Comparison of ENCODE assay signal across 22 cellular contexts in the genomic region with DNA sequence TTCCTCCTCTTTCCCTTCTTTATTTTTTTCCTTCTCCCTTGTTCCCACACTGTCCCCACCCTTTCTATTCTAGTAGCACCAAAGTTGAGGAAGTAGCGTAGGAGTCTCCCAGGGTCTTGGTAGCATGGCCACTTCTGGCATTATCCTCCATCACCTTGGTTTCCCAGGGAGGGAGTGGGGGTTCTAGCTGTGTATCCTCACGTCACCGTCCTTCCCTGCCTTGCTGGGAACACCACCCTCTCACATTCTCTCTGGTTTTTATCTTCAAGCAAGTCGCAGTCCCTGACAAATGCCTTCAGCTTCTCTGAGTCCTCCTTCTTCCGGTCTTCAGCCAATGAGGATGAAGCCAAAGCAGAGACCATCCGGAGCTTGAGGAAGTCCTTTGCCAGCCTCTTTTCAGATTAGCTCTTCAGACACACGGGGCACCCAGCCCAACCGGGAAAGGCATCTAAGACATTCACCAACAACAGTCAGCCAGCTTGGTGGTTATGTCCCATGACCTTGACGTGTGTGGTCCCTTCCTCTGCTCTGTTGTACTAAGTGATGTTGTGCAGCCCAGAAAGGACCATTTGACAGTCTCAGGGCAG. TPM values are rescaled to one million over a fixed set of nuclear protein-coding genes. Genes with fewer than 3 reads are reported as not detected.
A peak's percentile ranks its signal among the peaks of the same experiment; 100 is the strongest.
DNase-seq lines count a peak whose midpoint lies in the region; ATAC-seq and TF ChIP-seq lines count a peak whose summit lies in the region.
"Had no signal": no experiment of that assay in that cellular context is flagged by ENCODE, and none has a peak within 500 bp of the region (broad histone marks: within the 10 kb centered on the region; RNA-seq: fewer than 3 reads in every experiment).

No MANE protein-coding gene starts in this region.

- TF ChIP-seq CTCF in right atrium auricular region (IDR thresholded peaks at IDR 0.05) (no peak), esophagus squamous epithelium (IDR thresholded peaks at IDR 0.05) (no peak), thyroid gland (IDR thresholded peaks at IDR 0.05) (no peak), heart left ventricle (IDR thresholded peaks at IDR 0.05) (no peak)

- no peaks in the 10 kb centered on the region for H3K27me3 Mint-ChIP-seq in activated T-helper 1 cell treated with anti-CD3 and anti-CD28 coated beads, Interleukin-12 subunit alpha, Interleukin-12 subunit beta, Interleukin-2, Interleukin-4 antibody, amounts not matched to agents 30 ng/mL and 10 ng/mL and 1 ng/mL, durations not matched to agents 14 hours and 24 hours and 36 hours (ENCODE audit: insufficient read depth)

- no peaks in the 10 kb centered on the region for H3K9me3 ChIP-seq in right atrium auricular region
- no peaks in the 10 kb centered on the region for H3K9me3 ChIP-seq in esophagus squamous epithelium
- H3K9me3 ChIP-seq in thyroid gland: no peaks in the 10 kb centered on the region
- no peaks in the 10 kb centered on the region for H3K9me3 ChIP-seq in heart left ventricle
- H3K9me3 ChIP-seq: HAP-1, MG63, SJCRH30 had no signal

- H3K4me3 ChIP-seq in right atrium auricular region (no peak overlapping the region), esophagus squamous epithelium (no peak overlapping the region), thyroid gland (replicated peaks in 1 of 3) (no peak overlapping the region), heart left ventricle (no peak overlapping the region)
- H3K4me3 ChIP-seq: GM23248, HAP-1, MG63, SJCRH30 had no signal

- H3K4me1 Mint-ChIP-seq in activated T-helper 1 cell treated with anti-CD3 and anti-CD28 coated beads, Interleukin-12 subunit alpha, Interleukin-12 subunit beta, Interleukin-2, Interleukin-4 antibody, amounts not matched to agents 30 ng/mL and 10 ng/mL and 1 ng/mL, durations not matched to agents 14 hours and 24 hours and 36 hours (ENCODE audit: low read depth): peaks cover 88% of the 10 kb centered on the region

- intact Hi-C loops in Right ventricle myocardium inferior (cut with DNase I) (no loop called here), esophagus squamous epithelium (cut with DNase I) (no loop called here), thyroid gland (cut with DNase I) (no loop called here), heart left ventricle (cut with DNase I) (no loop called here)
- intact Hi-C loops in activated T-helper 1 cell treated with anti-CD3 and anti-CD28 coated beads, Interleukin-12 subunit alpha, Interleukin-12 subunit beta, Interleukin-2, Interleukin-4 antibody, amounts not matched to agents 30 ng/mL and 10 ng/mL and 1 ng/mL, durations not matched to agents 14 hours and 24 hours and 36 hours (cut with micrococcal nuclease): loop anchor here (5.0 kb wide), 3 partner anchors 147 to 822 kb away; a partner anchor contains a TSS

- H3K36me3 Mint-ChIP-seq in activated T-helper 1 cell treated with anti-CD3 and anti-CD28 coated beads, Interleukin-12 subunit alpha, Interleukin-12 subunit beta, Interleukin-2, Interleukin-4 antibody, amounts not matched to agents 30 ng/mL and 10 ng/mL and 1 ng/mL, durations not matched to agents 14 hours and 24 hours and 36 hours (ENCODE audit: low read depth): no peaks in the 10 kb centered on the region

- TF ChIP-seq POLR2A in esophagus squamous epithelium (IDR thresholded peaks at IDR 0.05): no peak
- TF ChIP-seq POLR2A in thyroid gland (IDR thresholded peaks at IDR 0.05): no peak
- TF ChIP-seq POLR2A in heart left ventricle (IDR thresholded peaks at IDR 0.05): no peak

- ATAC-seq in Right ventricle myocardium inferior: no peak
- no peak for ATAC-seq in heart left ventricle
- no peak for ATAC-seq in GM21619 (IDR thresholded peaks at IDR 0.05; ENCODE audit: unreplicated experiment)
- ATAC-seq: PC-3 had no signal

- H3K27ac Mint-ChIP-seq in activated T-helper 1 cell treated with anti-CD3 and anti-CD28 coated beads, Interleukin-12 subunit alpha, Interleukin-12 subunit beta, Interleukin-2, Interleukin-4 antibody, amounts not matched to agents 30 ng/mL and 10 ng/mL and 1 ng/mL, durations not matched to agents 14 hours and 24 hours and 36 hours: peak overlapping the region; percentile 59

- H3K36me3 ChIP-seq in right atrium auricular region: no peaks in the 10 kb centered on the region
- H3K36me3 ChIP-seq in esophagus squamous epithelium: no peaks in the 10 kb centered on the region
- H3K36me3 ChIP-seq in thyroid gland: no peaks in the 10 kb centered on the region
- H3K36me3 ChIP-seq in heart left ventricle: no peaks in the 10 kb centered on the region
- H3K36me3 ChIP-seq: HAP-1, MG63, SJCRH30 had no signal

- H3K9me3 Mint-ChIP-seq in activated T-helper 1 cell treated with anti-CD3 and anti-CD28 coated beads, Interleukin-12 subunit alpha, Interleukin-12 subunit beta, Interleukin-2, Interleukin-4 antibody, amounts not matched to agents 30 ng/mL and 10 ng/mL and 1 ng/mL, durations not matched to agents 14 hours and 24 hours and 36 hours: no peaks in the 10 kb centered on the region

- H3K4me1 ChIP-seq in right atrium auricular region: peaks cover 0 to 32% of the 10 kb centered on the region in 2 donors
- peaks cover 46 to 67% (median 57%) of the 10 kb centered on the region in 3 donors for H3K4me1 ChIP-seq in esophagus squamous epithelium
- H3K4me1 ChIP-seq in thyroid gland: peaks cover 54 to 58% of the 10 kb centered on the region in 2 donors
- peaks cover 0 to 79% (median 7%) of the 10 kb centered on the region in 12 donors for H3K4me1 ChIP-seq in heart left ventricle
- H3K4me1 ChIP-seq: HAP-1 had no signal

- H3K4me3 Mint-ChIP-seq in activated T-helper 1 cell treated with anti-CD3 and anti-CD28 coated beads, Interleukin-12 subunit alpha, Interleukin-12 subunit beta, Interleukin-2, Interleukin-4 antibody, amounts not matched to agents 30 ng/mL and 10 ng/mL and 1 ng/mL, durations not matched to agents 14 hours and 24 hours and 36 hours: no peak overlapping the region

- WGBS in esophagus squamous epithelium, 2 donors: 92 to 95% methylated on average over 8 of the region's 9 CpGs
- 89% methylated on average over 9 of the region's 9 CpGs for WGBS in thyroid gland, 2 donors
- 74 to 78% (median 76%) methylated on average over 9 of the region's 9 CpGs for WGBS in heart left ventricle, 4 donors

- H3K27me3 ChIP-seq in right atrium auricular region (no peaks in the 10 kb centered on the region), esophagus squamous epithelium (no peaks in the 10 kb centered on the region), thyroid gland (no peaks in the 10 kb centered on the region), heart left ventricle (no peaks in the 10 kb centered on the region)
- H3K27me3 ChIP-seq: MG63, SJCRH30 had no signal

- DNase-seq in right atrium auricular region (ENCODE audit: low spot score) (peak; percentile 52), Right ventricle myocardium inferior (ENCODE audit: missing footprints) (no peak), esophagus squamous epithelium (lab: John Stamatoyannopoulos, UW) (no peak), thyroid gland (no peak), SHP77 (lab: John Stamatoyannopoulos, UW) (no peak), heart left ventricle (no peak)
- DNase-seq in activated T-helper 1 cell treated with anti-CD3 and anti-CD28 coated beads, Interleukin-12 subunit alpha, Interleukin-12 subunit beta, Interleukin-2, Interleukin-4 antibody, amounts not matched to agents 30 ng/mL and 10 ng/mL and 1 ng/mL, durations not matched to agents 14 hours and 24 hours and 36 hours (ENCODE audit: low spot score): no peak
- DNase-seq: DMS79 treated with DMSO at 0.1 percent for 48 hours, GM23248, Karpas-422, MG63, NCI-H1092, NCI-H1436 treated with DMSO at 0.1 percent for 48 hours, NCI-H2029, NCI-H345, NCI-H524 treated with DMSO at 0.1 percent for 48 hours, PC-3, SJCRH30 had no signal

- H3K27ac ChIP-seq in right atrium auricular region: no peak overlapping the region
- peak overlapping the region in 3 of 4 donors; percentile 11 to 71 (median 43) for H3K27ac ChIP-seq in esophagus squamous epithelium
- H3K27ac ChIP-seq in thyroid gland: peak overlapping the region; percentile 33 to 85 (median 83)
- no peak overlapping the region for H3K27ac ChIP-seq in heart left ventricle
- H3K27ac ChIP-seq: C4-2B, GM23248, RWPE1, SJCRH30 had no signal

RNA-seq across cellular contexts. Expression of a gene that starts 31.6 kb away (rescaled TPM):
- total RNA-seq in right atrium auricular region: 10 to 100 TPM; 29.1 to 31.1 TPM
- total RNA-seq in Right ventricle myocardium inferior: 23.8 TPM
- 0.12 TPM in 1 of 2 replicates, not detected in the other for total RNA-seq in activated T-helper 1 cell treated with anti-CD3 and anti-CD28 coated beads, Interleukin-12 subunit alpha, Interleukin-12 subunit beta, Interleukin-2, Interleukin-4 antibody, amounts not matched to agents 30 ng/mL and 10 ng/mL and 1 ng/mL, durations not matched to agents 14 hours and 24 hours and 36 hours
- 1 to 10 TPM in 3 of 4 donors, under 1 TPM in 1; 0.23 to 8.6 (median 4.0) TPM for total RNA-seq in esophagus squamous epithelium
- 10 to 100 TPM; 25.4 to 35.3 (median 32.6) TPM for total RNA-seq in thyroid gland
- 10 to 100 TPM in 6 of 9 donors, 1 to 10 TPM in 3; 3.0 to 57.9 (median 18.6) TPM for total RNA-seq in heart left ventricle
- 10 to 100 TPM in 1 of 2 donors, 1 to 10 TPM in 1; 8.0 to 40.5 TPM for polyA plus RNA-seq in heart left ventricle
- total RNA-seq: SJCRH30 had no signal
- polyA plus RNA-seq: GM23248 had no signal

Comparison
In these comparisons a context has a peak if more than half of its experiments do, and no peak if none do; other contexts are left out.
1. H3K27ac ChIP-seq: peak in esophagus squamous epithelium (3 of 4) and thyroid gland (3 of 3); none in right atrium auricular region (0 of 2) and heart left ventricle (0 of 12).